Comparison of ENCODE assay signal across 17 cellular contexts in genomic region chr22:37312549-37313183, GRCh38. TPM values are rescaled to one million over a fixed set of nuclear protein-coding genes. Genes with fewer than 3 reads are reported as not detected.
A peak's percentile ranks its signal among the peaks of the same experiment; 100 is the strongest.
DNase-seq lines count a peak whose midpoint lies in the region; ATAC-seq, FAIRE-seq and TF ChIP-seq lines count a peak whose summit lies in the region.
"Had no signal": no experiment of that assay in that cellular context is flagged by ENCODE, and none has a peak within 500 bp of the region (broad histone marks: within the 10 kb centered on the region; RNA-seq: fewer than 3 reads in every experiment).

No MANE protein-coding gene starts in this region.

- CTCF ChIA-PET in activated B cell treated with CpG ODN at 0.5 μM for 24 hours (lab: Charles Lee): interaction anchor here (1.9 kb wide), 1 partner anchor 115 kb away, joined by 7 read pairs; the partner anchor contains the start of gene ELFN2
- CTCF ChIA-PET in H1 (lab: Charles Lee; ENCODE audit: partially characterized antibody): interaction anchor here (0.6 to 6.1 kb wide), 9 partner anchors 13 to 186 kb away, joined by 3 to 119 read pairs (median 4); partner anchors contain the start of gene ELFN2

- no peak overlapping the region for H3K4ac ChIP-seq in H1 (replicated peaks; ENCODE audit: insufficient read length, low read depth, low read length)

- peak overlapping the region; percentile 9; the same call in 1 of the 2 replicates for H2BK12ac ChIP-seq in H1 (ENCODE audit: low read depth, low read length)

- no peak for ATAC-seq in activated B cell treated with CpG ODN at 0.5 μM for 24 hours (ENCODE audit: low read depth)
- no peak for ATAC-seq in upper lobe of right lung

- DNase-seq in stimulated activated CD4-positive, alpha-beta T cell treated with anti-CD3 and anti-CD28 coated beads, Interleukin-15, amount 100 ng/mL, for 24 hours: peak; percentile 37
- no peak for DNase-seq in stimulated activated CD4-positive, alpha-beta T cell treated with anti-CD3 and anti-CD28 coated beads, Interleukin-1b, Interleukin-23, amount 100 ng/mL, for 48 hours
- no peak for DNase-seq in activated B cell treated with CpG ODN at 0.5 μM for 24 hours
- no peak for DNase-seq in H1 (ENCODE audit: low read depth in 1 of 2, low spot score in 2 of 2)
- DNase-seq in upper lobe of right lung: peak; percentile 62
- DNase-seq in effector CD4-positive, alpha-beta T cell: no peak
- DNase-seq in AG08395 (ENCODE audit: low spot score): no peak
- DNase-seq in RCC 7860 (ENCODE audit: low spot score): no peak
- DNase-seq: activated naive CD4-positive, alpha-beta T cell; cortex of kidney; MM.1S; NCI-H187 treated with DMSO at 0.1 percent for 48 hours had no signal

- H3K4me3 Mint-ChIP-seq in activated B cell treated with CpG ODN at 0.5 μM for 24 hours: no peak overlapping the region

- TF ChIP-seq CTCF in activated B cell treated with CpG ODN at 0.5 μM for 24 hours (IDR thresholded peaks at IDR 0.05) (no peak), H1 (IDR thresholded peaks at IDR 0.05; ENCODE audit: control extremely low read depth in 1 of 3, insufficient read depth in 1 of 3, low read depth in 1 of 3, low read length in 3 of 3) (no peak), upper lobe of right lung (IDR thresholded peaks at IDR 0.05) (no peak)

- H3K14ac ChIP-seq in H1 (ENCODE audit: insufficient read length): no peak overlapping the region

- H3K27me3 ChIP-seq in H1 (replicated peaks in 1 of 4; ENCODE audit: control insufficient read depth in 3 of 4, extremely low read depth in 1 of 4, insufficient read depth in 3 of 4, low read length in 3 of 4) (no peaks in the 10 kb centered on the region; a peak in 2 of 7 replicates), upper lobe of right lung (no peaks in the 10 kb centered on the region)

- H3K9me3 ChIP-seq in H1 (ENCODE audit: insufficient read depth in 2 of 2, low read depth in 1 of 2, low read length in 1 of 2) (no peaks in the 10 kb centered on the region; a peak in 1 of 4 replicates), upper lobe of right lung (no peaks in the 10 kb centered on the region)
- H3K9me3 ChIP-seq: esophagus muscularis mucosa had no signal

- H2BK120ac ChIP-seq in H1 (replicated peaks; ENCODE audit: low read depth, low read length): no peak overlapping the region

- no peak overlapping the region for H3K18ac ChIP-seq in H1 (ENCODE audit: extremely low read depth, low read length)

- no peaks in the 10 kb centered on the region; a peak in 1 of 4 replicates for H3K79me2 ChIP-seq in H1 (ENCODE audit: control insufficient read depth in 1 of 2, insufficient read depth in 2 of 2, low read length in 2 of 2)

- no peaks in the 10 kb centered on the region for H3K79me1 ChIP-seq in H1 (ENCODE audit: low read depth, low read length)

- no peaks in the 10 kb centered on the region for H3K27me3 Mint-ChIP-seq in activated B cell treated with CpG ODN at 0.5 μM for 24 hours

- H2AFZ ChIP-seq in H1 (ENCODE audit: low read length): no peak overlapping the region

- H3K36me3 Mint-ChIP-seq in activated B cell treated with CpG ODN at 0.5 μM for 24 hours (ENCODE audit: low read depth): peaks cover 45% of the 10 kb centered on the region

- FAIRE-seq in H1 (lab: Jason Lieb, UNC) (no peak), RCC 7860 (lab: Jason Lieb, UNC) (no peak)

- POLR2A ChIA-PET in activated B cell treated with CpG ODN at 0.5 μM for 24 hours (lab: Charles Lee): interaction anchor here (1.2 kb wide), 1 partner anchor 42 kb away, joined by 3 read pairs; no protein-coding TSS in a partner anchor
- POLR2A ChIA-PET in H1 (lab: Charles Lee; ENCODE audit: partially characterized antibody): no interaction called here

- no peak overlapping the region for H4K91ac ChIP-seq in H1 (replicated peaks; ENCODE audit: insufficient read length, low read length)

- no peak overlapping the region for H3K27ac ChIP-seq in H1 (ENCODE audit: low read depth, low read length)
- no peak overlapping the region for H3K27ac ChIP-seq in upper lobe of right lung
- H3K27ac ChIP-seq: esophagus muscularis mucosa had no signal

- H3K56ac ChIP-seq in H1 (replicated peaks; ENCODE audit: insufficient read length, low read depth, low read length): no peak overlapping the region

- H2BK15ac ChIP-seq in H1 (ENCODE audit: low read length): 0 out of 2 replicates have a peak overlapping the region, but pooled peaks have one; percentile 85

- no peak overlapping the region for H2BK5ac ChIP-seq in H1 (ENCODE audit: low read depth, low read length)

- H3K9me3 Mint-ChIP-seq in activated B cell treated with CpG ODN at 0.5 μM for 24 hours: no peaks in the 10 kb centered on the region

- intact Hi-C loops in activated B cell treated with CpG ODN at 0.5 μM for 24 hours (cut with micrococcal nuclease) (no loop called here), upper lobe of right lung (cut with DNase I) (loop anchor here (10.0 kb wide), 1 partner anchor 122 kb away; no protein-coding TSS in a partner anchor)

- H3K23ac ChIP-seq in H1 (ENCODE audit: insufficient read length): no peak overlapping the region

- H3K27ac Mint-ChIP-seq in activated B cell treated with CpG ODN at 0.5 μM for 24 hours: peak overlapping the region; percentile 61

- H3K9ac ChIP-seq in H1 (replicated peaks in 1 of 4; ENCODE audit: extremely low read depth in 1 of 4, low read depth in 3 of 4, low read length in 3 of 4): no peak overlapping the region

- TF ChIP-seq EP300 in H1 (IDR thresholded peaks at IDR 0.05; ENCODE audit: borderline replicate concordance in 1 of 2, low read depth in 2 of 2, low read length in 2 of 2): no peak

- no peaks in the 10 kb centered on the region for H4K20me1 ChIP-seq in H1 (replicated peaks in 1 of 2; ENCODE audit: control insufficient read depth in 1 of 2, insufficient read depth in 2 of 2, low read length in 2 of 2)

- peaks cover 2% of the 10 kb centered on the region; the same call in 1 of the 2 replicates for H3K23me2 ChIP-seq in H1 (ENCODE audit: low read depth, low read length)

- no peak overlapping the region for H4K8ac ChIP-seq in H1 (ENCODE audit: extremely low read depth, insufficient read depth, low read length)

- no peak overlapping the region for H3K4me3 ChIP-seq in H1 (ENCODE audit: extremely low read depth in 1 of 4, insufficient read depth in 2 of 4, low read depth in 3 of 4, low read length in 4 of 4)
- H3K4me3 ChIP-seq in upper lobe of right lung: no peak overlapping the region
- H3K4me3 ChIP-seq: esophagus muscularis mucosa had no signal

- H3K36me3 ChIP-seq in H1 (ENCODE audit: control insufficient read depth in 2 of 4, insufficient read depth in 4 of 4, low read length in 3 of 4) (no peaks in the 10 kb centered on the region; a peak in 1 of 8 replicates), upper lobe of right lung (no peaks in the 10 kb centered on the region)
- H3K36me3 ChIP-seq: esophagus muscularis mucosa had no signal

- no peak overlapping the region for H4K5ac ChIP-seq in H1 (ENCODE audit: insufficient read length, low read depth, low read length)

- H2BK20ac ChIP-seq in H1 (ENCODE audit: low read length): no peak overlapping the region

- WGBS in H1 (ENCODE audit: extremely low coverage in 1 of 2, insufficient coverage in 1 of 2, insufficient read length in 1 of 2, insufficient replicate concordance in 2 of 2, low coverage in 1 of 2, low lambda C conversion rate in 2 of 2, missing lambda C conversion rate in 1 of 2), 2 experiments: 80% methylated on average over 8 of the region's 9 CpGs; no CpG with 5 or more reads in 1 of the 2 experiments

- no peak overlapping the region for H3K4me2 ChIP-seq in H1 (ENCODE audit: insufficient read depth in 1 of 2, low read depth in 2 of 2, low read length in 2 of 2)

- peaks cover 62% of the 10 kb centered on the region for H3K4me1 Mint-ChIP-seq in activated B cell treated with CpG ODN at 0.5 μM for 24 hours

- no peak overlapping the region for H2AK5ac ChIP-seq in H1 (ENCODE audit: low read depth, low read length)

- H3K4me1 ChIP-seq in H1 (replicated peaks in 1 of 4; ENCODE audit: control insufficient read depth in 3 of 4, insufficient read depth in 4 of 4, low read length in 3 of 4) (peaks cover 0 to 5% (median 3%) of the 10 kb centered on the region in 4 experiments; a peak in 4 of 7 replicates), upper lobe of right lung (peaks cover 40% of the 10 kb centered on the region)

- no peak for TF ChIP-seq POLR2A in H1 (IDR thresholded peaks at IDR 0.05; ENCODE audit: control extremely low read depth in 1 of 2, low read depth in 2 of 2, low read length in 2 of 2)

- no peak for TF ChIP-seq RAD21 in H1 (IDR thresholded peaks at IDR 0.05 in 1 of 2, conservative IDR thresholded peaks at IDR 0.05 in 1 of 2; ENCODE audit: low read depth in 2 of 2, low read length in 2 of 2)

TF ChIP-seq in H1, 55 proteins besides CTCF, POLR2A, EP300 and RAD21:
- peak; percentile 86 for TF ChIP-seq KDM1A (IDR thresholded peaks at IDR 0.05; ENCODE audit: borderline replicate concordance, low read length)
- no peak for TF ChIP-seq BCL11A (IDR thresholded peaks at IDR 0.05; ENCODE audit: low read depth in 2 of 2, low read length in 2 of 2)

RNA-seq across cellular contexts. Expression of gene CYTH4, which starts 30.4 kb away (rescaled TPM):
- 37.2 and 40.3 TPM in 2 replicates for total RNA-seq in activated B cell treated with CpG ODN at 0.5 μM for 24 hours
- not detected in 2 replicates for total RNA-seq in H1 (2021; fragmentation: NEBNext Ultra II Directional; extraction: Animal tissue kit (Norgen Biotek cat#: 25700))
- polyA plus RNA-seq in H1 (2011; rRNA removed): 0.08 and 0.09 TPM in 2 replicates
- polyA plus RNA-seq in H1 (2011; cell fraction: cytosol; rRNA removed): 0.43 TPM
- 0.16 TPM for polyA plus RNA-seq in H1 (2011; cell fraction: nucleus; rRNA removed)
- 0.07 to 0.11 TPM in 2 of 4 replicates, not detected in the others for polyA plus RNA-seq in H1 (2012, experiment 1 of 2)
- not detected for polyA plus RNA-seq in H1 (2012, experiment 2 of 2)
- 0.02 TPM for polyA plus RNA-seq in H1 (2013, experiment 1 of 2)
- 0.04 TPM for polyA plus RNA-seq in H1 (2013, experiment 2 of 2)
- 0.10 TPM in 1 of 2 replicates, not detected in the other for polyA minus RNA-seq in H1 (2011; rRNA and poly(A)+ RNA removed)
- polyA minus RNA-seq in H1 (2011; cell fraction: cytosol; rRNA and poly(A)+ RNA removed): not detected
- not detected for polyA minus RNA-seq in H1 (2011; cell fraction: nucleus; rRNA and poly(A)+ RNA removed)
- 37.9 TPM for total RNA-seq in upper lobe of right lung
- total RNA-seq: lung microvascular endothelial cell, NCI-H460, renal cortical epithelial cell had no signal
- polyA plus RNA-seq: neural cell had no signal

Comparison
In these comparisons a context has a peak if more than half of its experiments do, and no peak if none do; other contexts are left out.
1. DNase-seq: peak in stimulated activated CD4-positive, alpha-beta T cell treated with anti-CD3 and anti-CD28 coated beads, Interleukin-15, amount 100 ng/mL, for 24 hours (single experiment) and upper lobe of right lung (single experiment); none in stimulated activated CD4-positive, alpha-beta T cell treated with anti-CD3 and anti-CD28 coated beads, Interleukin-1b, Interleukin-23, amount 100 ng/mL, for 48 hours (single experiment), activated B cell treated with CpG ODN at 0.5 μM for 24 hours (single experiment), H1 (0 of 2), effector CD4-positive, alpha-beta T cell (single experiment), AG08395 (single experiment) and RCC 7860 (single experiment).
2. RNA of gene CYTH4, which starts 30.4 kb away (total RNA-seq): 37.2 to 40.3 TPM in activated B cell treated with CpG ODN at 0.5 μM for 24 hours and 37.9 TPM in upper lobe of right lung (single experiment); not detected in H1; every median in the first group is over 10 times any median in the second.